Comparison of ENCODE assay signal across 8 cellular contexts in the genomic region with DNA sequence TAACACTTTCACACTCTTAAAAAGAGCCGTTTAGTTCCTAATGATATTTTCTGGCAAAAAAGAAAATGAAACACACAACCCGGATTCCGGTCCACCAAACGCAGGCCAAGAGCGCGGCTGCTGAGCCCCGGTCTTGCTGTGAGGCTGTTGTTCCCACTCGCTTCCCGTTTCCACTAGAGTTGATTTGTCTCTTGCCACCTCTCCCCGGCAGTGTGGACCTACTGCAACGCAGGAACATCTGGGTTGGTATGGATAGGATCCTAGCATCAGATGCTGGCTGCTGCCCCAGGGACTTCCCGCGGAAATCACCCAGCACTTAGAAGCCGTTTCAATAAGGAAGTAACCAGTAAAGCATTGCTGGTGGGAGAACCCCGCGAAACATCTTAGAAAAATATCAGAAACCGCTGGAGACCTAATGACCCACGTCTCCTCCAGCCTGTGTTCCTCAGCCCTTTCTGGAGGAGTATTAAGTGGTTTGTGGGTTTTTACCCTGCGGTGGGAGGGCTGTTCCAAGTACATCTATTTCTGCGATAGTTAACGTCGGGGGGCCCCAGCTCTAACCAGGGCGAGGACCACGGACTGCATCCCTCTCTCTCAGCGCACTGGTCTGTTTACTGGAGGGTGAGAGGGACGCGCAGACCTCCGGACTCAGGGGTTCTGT. TPM values are rescaled to one million over a fixed set of nuclear protein-coding genes. Genes with fewer than 3 reads are reported as not detected.
A peak's percentile ranks its signal among the peaks of the same experiment; 100 is the strongest.
DNase-seq lines count a peak whose midpoint lies in the region; ATAC-seq and TF ChIP-seq lines count a peak whose summit lies in the region.

No MANE protein-coding gene starts in this region.

- H3K27ac Mint-ChIP-seq in activated CD8-positive, alpha-beta T cell treated with anti-CD3 and anti-CD28 coated beads, Interleukin-2, amount 10 ng/mL, durations not matched to agents 7 days and 5 days: peak overlapping the region; percentile 98
- peak overlapping the region; percentile 100 for H3K27ac Mint-ChIP-seq in natural killer cell

- H3K36me3 Mint-ChIP-seq in activated CD8-positive, alpha-beta T cell treated with anti-CD3 and anti-CD28 coated beads, Interleukin-2, amount 10 ng/mL, durations not matched to agents 7 days and 5 days (ENCODE audit: low read depth): peaks cover 45% of the 10 kb centered on the region
- H3K36me3 Mint-ChIP-seq in natural killer cell: no peaks in the 10 kb centered on the region

- H3K4me3 ChIP-seq in MG63: peak overlapping the region; percentile 79
- peak overlapping the region; percentile 64 for H3K4me3 ChIP-seq in epithelial cell of proximal tubule (ENCODE audit: low read depth, low read length)

- H3K27me3 ChIP-seq in MG63: no peaks in the 10 kb centered on the region

- no peaks in the 10 kb centered on the region for H3K9me3 ChIP-seq in MG63

- intact Hi-C loops in natural killer cell (cut with micrococcal nuclease): loop anchor here (1.0 to 5.0 kb wide), 5 partner anchors 11 to 114 kb away; no protein-coding TSS in a partner anchor

- peak; percentile 41 for DNase-seq in GDM1 (lab: John Stamatoyannopoulos, UW)
- DNase-seq in MG63: peak; percentile 52
- DNase-seq in activated CD8-positive, alpha-beta T cell treated with anti-CD3 and anti-CD28 coated beads, Interleukin-2, amount 10 ng/mL, durations not matched to agents 7 days and 5 days: peak; percentile 82
- DNase-seq in epithelial cell of proximal tubule (ENCODE audit: low read depth): no peak
- peak; percentile 60 for DNase-seq in natural killer cell
- DNase-seq in stimulated activated naive CD8-positive, alpha-beta T cell treated with anti-CD3 and anti-CD28 coated beads, Interleukin-15, Interleukin-2, amounts not matched to agents 100 U/mL and 50 U/mL, for 24 hours: peak; percentile 79
- DNase-seq in omental fat pad (ENCODE audit: low spot score): no peak

- no peak for TF ChIP-seq CTCF in epithelial cell of proximal tubule (conservative IDR thresholded peaks at IDR 0.05; ENCODE audit: low read depth, low read length)
- no peak for TF ChIP-seq CTCF in natural killer cell (IDR thresholded peaks at IDR 0.05)
- TF ChIP-seq CTCF in omental fat pad (IDR thresholded peaks at IDR 0.05): no peak

- no peaks in the 10 kb centered on the region for H3K9me3 Mint-ChIP-seq in activated CD8-positive, alpha-beta T cell treated with anti-CD3 and anti-CD28 coated beads, Interleukin-2, amount 10 ng/mL, durations not matched to agents 7 days and 5 days (ENCODE audit: insufficient read depth)
- H3K9me3 Mint-ChIP-seq in natural killer cell: no peaks in the 10 kb centered on the region

- 0 out of 2 replicates have a peak, but pooled peaks cover 2% of the 10 kb centered on the region for H3K36me3 ChIP-seq in MG63

- H3K27me3 Mint-ChIP-seq in activated CD8-positive, alpha-beta T cell treated with anti-CD3 and anti-CD28 coated beads, Interleukin-2, amount 10 ng/mL, durations not matched to agents 7 days and 5 days (ENCODE audit: low read depth): peaks cover 13% of the 10 kb centered on the region
- peaks cover 0 to 4% of the 10 kb centered on the region in 2 donors for H3K27me3 Mint-ChIP-seq in natural killer cell (ENCODE audit: low read depth in 2 of 2)

- CTCF ChIA-PET in activated CD8-positive, alpha-beta T cell treated with anti-CD3 and anti-CD28 coated beads, Interleukin-2, amount 10 ng/mL, durations not matched to agents 7 days and 5 days (lab: Charles Lee): interaction anchor here (0.8 to 6.8 kb wide), 13 partner anchors 9 to 262 kb away, joined by 3 to 53 read pairs (median 5); no protein-coding TSS in a partner anchor

- POLR2A ChIA-PET in activated CD8-positive, alpha-beta T cell treated with anti-CD3 and anti-CD28 coated beads, Interleukin-2, amount 10 ng/mL, durations not matched to agents 7 days and 5 days (lab: Charles Lee): interaction anchor here (0.6 to 7.5 kb wide), 23 partner anchors 8 to 145 kb away, joined by 3 to 155 read pairs (median 4); no protein-coding TSS in a partner anchor

- H3K4me1 Mint-ChIP-seq in activated CD8-positive, alpha-beta T cell treated with anti-CD3 and anti-CD28 coated beads, Interleukin-2, amount 10 ng/mL, durations not matched to agents 7 days and 5 days (ENCODE audit: low read depth): peaks cover 58% of the 10 kb centered on the region
- H3K4me1 Mint-ChIP-seq in natural killer cell: peaks cover 63 to 64% of the 10 kb centered on the region in 2 donors

- peak overlapping the region; percentile 98 for H3K4me3 Mint-ChIP-seq in activated CD8-positive, alpha-beta T cell treated with anti-CD3 and anti-CD28 coated beads, Interleukin-2, amount 10 ng/mL, durations not matched to agents 7 days and 5 days
- H3K4me3 Mint-ChIP-seq in natural killer cell: peak overlapping the region; percentile 98

- ATAC-seq in GM21825 (IDR thresholded peaks at IDR 0.05; ENCODE audit: unreplicated experiment) (peak; percentile 57), natural killer cell (peak; percentile 72 to 85 (median 78)), omental fat pad (ENCODE audit: low FRiP score) (no peak)
- peak; percentile 60 for ATAC-seq in activated CD8-positive, alpha-beta T cell treated with anti-CD3 and anti-CD28 coated beads, Interleukin-2, amount 10 ng/mL, durations not matched to agents 7 days and 5 days
- peak; percentile 76 for ATAC-seq in stimulated activated naive CD8-positive, alpha-beta T cell treated with anti-CD3 and anti-CD28 coated beads, Interleukin-15, Interleukin-2, amounts not matched to agents 100 U/mL and 50 U/mL, for 24 hours

RNA-seq across cellular contexts. Expression of a gene that starts 0.9 kb away (rescaled TPM):
- total RNA-seq in MG63 (2014; rRNA removed; shearing (Covaris generic); ENCODE audit: low replicate concordance): 3.4 and 10.1 TPM in 2 replicates
- 100 to 1,000 TPM; 343 to 344 TPM for total RNA-seq in activated CD8-positive, alpha-beta T cell treated with anti-CD3 and anti-CD28 coated beads, Interleukin-2, amount 10 ng/mL, durations not matched to agents 7 days and 5 days
- total RNA-seq in epithelial cell of proximal tubule: 2.1 and 2.5 TPM in 2 replicates
- total RNA-seq in natural killer cell: 100 to 1,000 TPM; 181 to 213 (median 182) TPM
- 10 to 100 TPM; 11.9 to 42.0 (median 17.9) TPM for total RNA-seq in omental fat pad

Comparison
In these comparisons a context has a peak if more than half of its experiments do, and no peak if none do; other contexts are left out.
1. DNase-seq: peak in GDM1 (single experiment), MG63 (single experiment), activated CD8-positive, alpha-beta T cell treated with anti-CD3 and anti-CD28 coated beads, Interleukin-2, amount 10 ng/mL, durations not matched to agents 7 days and 5 days (single experiment), natural killer cell (single experiment) and stimulated activated naive CD8-positive, alpha-beta T cell treated with anti-CD3 and anti-CD28 coated beads, Interleukin-15, Interleukin-2, amounts not matched to agents 100 U/mL and 50 U/mL, for 24 hours (single experiment); none in epithelial cell of proximal tubule (single experiment) and omental fat pad (single experiment).
2. RNA of a gene that starts 0.9 kb away (total RNA-seq): 343 to 344 TPM in activated CD8-positive, alpha-beta T cell treated with anti-CD3 and anti-CD28 coated beads, Interleukin-2, amount 10 ng/mL, durations not matched to agents 7 days and 5 days and 181 to 213 TPM in natural killer cell; 11.9 to 42.0 TPM in omental fat pad, 3.4 to 10.1 TPM in MG63 and 2.1 to 2.5 TPM in epithelial cell of proximal tubule; every median in the first group is over 4 times any median in the second.